In the genomic region with DNA sequence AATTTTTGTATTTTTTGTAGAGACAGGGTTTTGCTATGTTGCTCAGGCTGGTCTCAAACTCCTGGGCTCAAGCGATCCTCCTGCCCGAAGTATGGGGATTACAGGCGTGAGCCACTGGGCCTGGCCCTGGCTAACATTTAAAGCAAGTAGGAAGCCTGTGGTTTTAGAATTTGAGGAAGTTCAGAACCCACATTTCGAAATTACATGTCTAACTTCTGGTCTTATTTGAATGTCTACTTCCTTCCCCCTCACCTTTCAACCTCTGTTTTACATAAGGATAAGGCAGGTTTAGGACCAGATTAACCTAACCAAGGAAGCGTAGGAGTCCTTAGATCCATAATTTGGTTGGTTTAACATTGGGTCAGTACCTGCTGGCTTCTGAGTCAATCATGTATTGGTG, we compare ENCODE assay signal across 9 cellular contexts.
DNase-seq lines count a peak whose midpoint lies in the region; ATAC-seq and TF ChIP-seq lines count a peak whose summit lies in the region.
"Had no signal": no experiment of that assay in that cellular context is flagged by ENCODE, and none has a peak within 500 bp of the region (broad histone marks: within the 10 kb centered on the region; RNA-seq: fewer than 3 reads in every experiment).

No MANE protein-coding gene starts in this region.

- no peak overlapping the region for H2AFZ ChIP-seq in Loucy (ENCODE audit: low read length)

- peaks cover 0 to 36% (median 11%) of the 10 kb centered on the region in 5 donors for H3K27me3 Mint-ChIP-seq in naive thymus-derived CD4-positive, alpha-beta T cell
- H3K27me3 Mint-ChIP-seq in activated T-helper 1 cell treated with anti-CD3 and anti-CD28 coated beads, Interleukin-12 subunit alpha, Interleukin-12 subunit beta, Interleukin-2, Interleukin-4 antibody, amounts not matched to agents 30 ng/mL and 10 ng/mL and 1 ng/mL, durations not matched to agents 14 hours and 24 hours and 36 hours (ENCODE audit: insufficient read depth): peaks cover 6% of the 10 kb centered on the region

- intact Hi-C loops in naive thymus-derived CD4-positive, alpha-beta T cell (cut with micrococcal nuclease): no loop called here
- intact Hi-C loops in activated T-helper 1 cell treated with anti-CD3 and anti-CD28 coated beads, Interleukin-12 subunit alpha, Interleukin-12 subunit beta, Interleukin-2, Interleukin-4 antibody, amounts not matched to agents 30 ng/mL and 10 ng/mL and 1 ng/mL, durations not matched to agents 14 hours and 24 hours and 36 hours (cut with micrococcal nuclease): no loop called here

- peaks cover 0 to 10% (median 8%) of the 10 kb centered on the region in 7 donors for H3K4me1 Mint-ChIP-seq in naive thymus-derived CD4-positive, alpha-beta T cell
- peaks cover 9% of the 10 kb centered on the region for H3K4me1 Mint-ChIP-seq in activated T-helper 1 cell treated with anti-CD3 and anti-CD28 coated beads, Interleukin-12 subunit alpha, Interleukin-12 subunit beta, Interleukin-2, Interleukin-4 antibody, amounts not matched to agents 30 ng/mL and 10 ng/mL and 1 ng/mL, durations not matched to agents 14 hours and 24 hours and 36 hours (ENCODE audit: low read depth)

- TF ChIP-seq EP300 in gastroesophageal sphincter (IDR thresholded peaks at IDR 0.05): no peak

- H3K4me1 ChIP-seq in Loucy (ENCODE audit: insufficient read depth, low read length, poor library complexity, severe bottlenecking): peaks cover 19% of the 10 kb centered on the region
- H3K4me1 ChIP-seq in naive thymus-derived CD4-positive, alpha-beta T cell (ENCODE audit: control insufficient read depth in 2 of 2, insufficient read depth in 2 of 2, low read length in 2 of 2): no peaks in the 10 kb centered on the region
- H3K4me1 ChIP-seq in gastroesophageal sphincter: peaks cover 0 to 18% (median 4%) of the 10 kb centered on the region in 3 donors

- no peaks in the 10 kb centered on the region for H3F3A ChIP-seq in Loucy (ENCODE audit: low read depth)

- no peak overlapping the region for H3K4me3 ChIP-seq in Loucy (ENCODE audit: low read length, poor library complexity, severe bottlenecking)
- no peak overlapping the region for H3K4me3 ChIP-seq in naive thymus-derived CD4-positive, alpha-beta T cell (ENCODE audit: low read length)
- H3K4me3 ChIP-seq in gastroesophageal sphincter: no peak overlapping the region

- CTCF ChIA-PET in naive thymus-derived CD4-positive, alpha-beta T cell (lab: Charles Lee): no interaction called here

- H3K36me3 ChIP-seq in Loucy (ENCODE audit: insufficient read depth, low read length): no peaks in the 10 kb centered on the region
- H3K36me3 ChIP-seq in naive thymus-derived CD4-positive, alpha-beta T cell (ENCODE audit: control insufficient read depth in 2 of 3, insufficient read depth in 3 of 3, low read length in 3 of 3): no peaks in the 10 kb centered on the region
- no peaks in the 10 kb centered on the region for H3K36me3 ChIP-seq in gastroesophageal sphincter

- no peak overlapping the region for H3K9ac ChIP-seq in Loucy (ENCODE audit: low read depth, low read length, poor library complexity, severe bottlenecking)

- peak; percentile 87 for ATAC-seq in GM19023 (IDR thresholded peaks at IDR 0.05; ENCODE audit: unreplicated experiment)
- ATAC-seq in HG02798 (IDR thresholded peaks at IDR 0.05; ENCODE audit: poor library complexity, unreplicated experiment): peak; percentile 84
- peak; percentile 80 for ATAC-seq in naive thymus-derived CD4-positive, alpha-beta T cell
- no peak for ATAC-seq in gastroesophageal sphincter

- H3K9me3 ChIP-seq in Loucy (ENCODE audit: insufficient read depth, low read depth, low read length) (no peaks in the 10 kb centered on the region), gastroesophageal sphincter (no peaks in the 10 kb centered on the region)
- H3K9me3 ChIP-seq in naive thymus-derived CD4-positive, alpha-beta T cell (ENCODE audit: control insufficient read depth in 2 of 3, low read length in 3 of 3): no peaks in the 10 kb centered on the region

- no peak overlapping the region for H3K27ac ChIP-seq in naive thymus-derived CD4-positive, alpha-beta T cell (ENCODE audit: low read depth, low read length)
- no peak overlapping the region for H3K27ac ChIP-seq in gastroesophageal sphincter

- no peak overlapping the region for H3K4me3 Mint-ChIP-seq in naive thymus-derived CD4-positive, alpha-beta T cell
- H3K4me3 Mint-ChIP-seq in activated T-helper 1 cell treated with anti-CD3 and anti-CD28 coated beads, Interleukin-12 subunit alpha, Interleukin-12 subunit beta, Interleukin-2, Interleukin-4 antibody, amounts not matched to agents 30 ng/mL and 10 ng/mL and 1 ng/mL, durations not matched to agents 14 hours and 24 hours and 36 hours: no peak overlapping the region

- H3K27me3 ChIP-seq in Loucy (ENCODE audit: insufficient read depth, low read length, poor library complexity, severe bottlenecking) (no peaks in the 10 kb centered on the region), gastroesophageal sphincter (peaks cover 19% of the 10 kb centered on the region)
- H3K27me3 ChIP-seq in naive thymus-derived CD4-positive, alpha-beta T cell (ENCODE audit: control insufficient read depth in 2 of 2, insufficient read depth in 2 of 2, low read length in 2 of 2): no peaks in the 10 kb centered on the region

- no peaks in the 10 kb centered on the region for H3K36me3 Mint-ChIP-seq in naive thymus-derived CD4-positive, alpha-beta T cell
- no peaks in the 10 kb centered on the region for H3K36me3 Mint-ChIP-seq in activated T-helper 1 cell treated with anti-CD3 and anti-CD28 coated beads, Interleukin-12 subunit alpha, Interleukin-12 subunit beta, Interleukin-2, Interleukin-4 antibody, amounts not matched to agents 30 ng/mL and 10 ng/mL and 1 ng/mL, durations not matched to agents 14 hours and 24 hours and 36 hours (ENCODE audit: low read depth)

- POLR2A ChIA-PET in naive thymus-derived CD4-positive, alpha-beta T cell (lab: Charles Lee): no interaction called here

- H3K4me2 ChIP-seq in Loucy (ENCODE audit: low read depth, low read length, poor library complexity, severe bottlenecking): peak overlapping the region; percentile 38

- no peak for TF ChIP-seq CTCF in Loucy (conservative IDR thresholded peaks at IDR 0.05; ENCODE audit: low read length)
- TF ChIP-seq CTCF in gastroesophageal sphincter (IDR thresholded peaks at IDR 0.05): no peak

- no peaks in the 10 kb centered on the region for H3K9me2 ChIP-seq in Loucy (replicated peaks; ENCODE audit: low read depth, low read length)

- no peaks in the 10 kb centered on the region for H3K79me2 ChIP-seq in Loucy (ENCODE audit: insufficient read depth, low read length)

- 76 to 100% methylated on average over 2 of the region's 5 CpGs for WGBS in gastroesophageal sphincter (ENCODE audit: low coverage in 1 of 2), 2 donors

- H3K27ac Mint-ChIP-seq in naive thymus-derived CD4-positive, alpha-beta T cell: no peak overlapping the region
- no peak overlapping the region for H3K27ac Mint-ChIP-seq in activated T-helper 1 cell treated with anti-CD3 and anti-CD28 coated beads, Interleukin-12 subunit alpha, Interleukin-12 subunit beta, Interleukin-2, Interleukin-4 antibody, amounts not matched to agents 30 ng/mL and 10 ng/mL and 1 ng/mL, durations not matched to agents 14 hours and 24 hours and 36 hours

- no peaks in the 10 kb centered on the region for H3K9me3 Mint-ChIP-seq in naive thymus-derived CD4-positive, alpha-beta T cell
- no peaks in the 10 kb centered on the region for H3K9me3 Mint-ChIP-seq in activated T-helper 1 cell treated with anti-CD3 and anti-CD28 coated beads, Interleukin-12 subunit alpha, Interleukin-12 subunit beta, Interleukin-2, Interleukin-4 antibody, amounts not matched to agents 30 ng/mL and 10 ng/mL and 1 ng/mL, durations not matched to agents 14 hours and 24 hours and 36 hours

- no peaks in the 10 kb centered on the region for H4K20me1 ChIP-seq in Loucy (ENCODE audit: insufficient read depth, low read length, poor library complexity, severe bottlenecking)

- TF ChIP-seq POLR2A in gastroesophageal sphincter (IDR thresholded peaks at IDR 0.05): no peak

- DNase-seq in naive thymus-derived CD4-positive, alpha-beta T cell: no peak
- no peak for DNase-seq in DMS79 (lab: John Stamatoyannopoulos, UW)
- DNase-seq in activated T-helper 1 cell treated with anti-CD3 and anti-CD28 coated beads, Interleukin-12 subunit alpha, Interleukin-12 subunit beta, Interleukin-2, Interleukin-4 antibody, amounts not matched to agents 30 ng/mL and 10 ng/mL and 1 ng/mL, durations not matched to agents 14 hours and 24 hours and 36 hours (ENCODE audit: low spot score): no peak
- no peak for DNase-seq in ecto neural progenitor cell (ENCODE audit: low spot score)
- DNase-seq: NCI-H1930 had no signal
